ENCODE assay signal across 21 cellular contexts in genomic region chr1:202229376-202229775, GRCh38. TPM values are rescaled to one million over a fixed set of nuclear protein-coding genes. Genes with fewer than 3 reads are reported as not detected.
DNase-seq lines count a peak whose midpoint lies in the region; ATAC-seq and TF ChIP-seq lines count a peak whose summit lies in the region.
"Had no signal": no experiment of that assay in that cellular context is flagged by ENCODE, and none has a peak within 500 bp of the region (broad histone marks: within the 10 kb centered on the region; RNA-seq: fewer than 3 reads in every experiment).

No MANE protein-coding gene starts in this region.

- H3K27me3 Mint-ChIP-seq in CD4-positive, alpha-beta T cell, result no peaks in the 10 kb centered on the region
- peaks cover 7% of the 10 kb centered on the region for H3K27me3 Mint-ChIP-seq in endothelial cell (ENCODE audit: unreplicated experiment)
- peaks cover 7% of the 10 kb centered on the region for H3K27me3 Mint-ChIP-seq in activated T-helper 1 cell treated with anti-CD3 and anti-CD28 coated beads, Interleukin-12 subunit alpha, Interleukin-12 subunit beta, Interleukin-2, Interleukin-4 antibody, amounts not matched to agents 30 ng/mL and 10 ng/mL and 1 ng/mL, durations not matched to agents 14 hours and 24 hours and 36 hours (ENCODE audit: insufficient read depth)

- DNase-seq in ELF-1 (ENCODE audit: low read depth, low spot score) (peak; percentile 59), amniotic epithelial cell (ENCODE audit: low read depth) (peak; percentile 67), foreskin keratinocyte (peak; percentile 73 to 84), endothelial cell (ENCODE audit: low spot score) (no peak), NAMALWA (ENCODE audit: low spot score) (no peak)
- no peak for DNase-seq in CD4-positive, alpha-beta T cell
- DNase-seq in activated T-helper 1 cell treated with anti-CD3 and anti-CD28 coated beads, Interleukin-12 subunit alpha, Interleukin-12 subunit beta, Interleukin-2, Interleukin-4 antibody, amounts not matched to agents 30 ng/mL and 10 ng/mL and 1 ng/mL, durations not matched to agents 14 hours and 24 hours and 36 hours (ENCODE audit: low spot score), result no peak
- DNase-seq: COR-L47, DMS153, EL, H7, NCI-H1048, NCI-H1436 treated with DMSO at 0.1 percent for 48 hours, NCI-H2081, NCI-H748 treated with DMSO at 0.1 percent for 48 hours, PC-9 had no signal

- no peak overlapping the region for H3K9ac ChIP-seq in BLaER1

- H3K4me1 ChIP-seq in BLaER1, result peaks cover 52% of the 10 kb centered on the region
- H3K4me1 ChIP-seq in foreskin keratinocyte, result peaks cover 16% of the 10 kb centered on the region

- H3K27me3 ChIP-seq in BLaER1, result no peaks in the 10 kb centered on the region
- no peaks in the 10 kb centered on the region for H3K27me3 ChIP-seq in foreskin keratinocyte
- no peaks in the 10 kb centered on the region for H3K27me3 ChIP-seq in CD4-positive, alpha-beta T cell (ENCODE audit: control insufficient read depth, insufficient read depth, low read length)

- no peaks in the 10 kb centered on the region for H3K9me3 Mint-ChIP-seq in CD4-positive, alpha-beta T cell
- H3K9me3 Mint-ChIP-seq in endothelial cell (ENCODE audit: unreplicated experiment), result no peaks in the 10 kb centered on the region
- H3K9me3 Mint-ChIP-seq in activated T-helper 1 cell treated with anti-CD3 and anti-CD28 coated beads, Interleukin-12 subunit alpha, Interleukin-12 subunit beta, Interleukin-2, Interleukin-4 antibody, amounts not matched to agents 30 ng/mL and 10 ng/mL and 1 ng/mL, durations not matched to agents 14 hours and 24 hours and 36 hours, result no peaks in the 10 kb centered on the region
- H3K9me3 Mint-ChIP-seq: CD14-positive monocyte had no signal

- H3K36me3 ChIP-seq in BLaER1, result peaks cover 55% of the 10 kb centered on the region

- POLR2A ChIA-PET in CD4-positive, alpha-beta T cell (lab: Charles Lee), result no interaction called here

- no peak overlapping the region for H3K27ac Mint-ChIP-seq in CD4-positive, alpha-beta T cell
- no peak overlapping the region for H3K27ac Mint-ChIP-seq in endothelial cell (ENCODE audit: unreplicated experiment)
- no peak overlapping the region for H3K27ac Mint-ChIP-seq in activated T-helper 1 cell treated with anti-CD3 and anti-CD28 coated beads, Interleukin-12 subunit alpha, Interleukin-12 subunit beta, Interleukin-2, Interleukin-4 antibody, amounts not matched to agents 30 ng/mL and 10 ng/mL and 1 ng/mL, durations not matched to agents 14 hours and 24 hours and 36 hours
- H3K27ac Mint-ChIP-seq: CD14-positive monocyte had no signal

- no peak overlapping the region for H3K4me3 ChIP-seq in BLaER1
- H3K4me3 ChIP-seq: K562, PC-9 had no signal

- H3K4me3 Mint-ChIP-seq in CD4-positive, alpha-beta T cell, result no peak overlapping the region
- H3K4me3 Mint-ChIP-seq in endothelial cell (ENCODE audit: unreplicated experiment), result no peak overlapping the region
- H3K4me3 Mint-ChIP-seq in activated T-helper 1 cell treated with anti-CD3 and anti-CD28 coated beads, Interleukin-12 subunit alpha, Interleukin-12 subunit beta, Interleukin-2, Interleukin-4 antibody, amounts not matched to agents 30 ng/mL and 10 ng/mL and 1 ng/mL, durations not matched to agents 14 hours and 24 hours and 36 hours, result no peak overlapping the region
- H3K4me3 Mint-ChIP-seq: CD14-positive monocyte had no signal

- H4K20me1 ChIP-seq in BLaER1, result no peaks in the 10 kb centered on the region

- intact Hi-C loops in CD4-positive, alpha-beta T cell (cut with DNase I, micrococcal nuclease), result no loop called here
- intact Hi-C loops in activated T-helper 1 cell treated with anti-CD3 and anti-CD28 coated beads, Interleukin-12 subunit alpha, Interleukin-12 subunit beta, Interleukin-2, Interleukin-4 antibody, amounts not matched to agents 30 ng/mL and 10 ng/mL and 1 ng/mL, durations not matched to agents 14 hours and 24 hours and 36 hours (cut with micrococcal nuclease), result no loop called here

- peaks cover 5% of the 10 kb centered on the region for H3K4me1 Mint-ChIP-seq in CD4-positive, alpha-beta T cell (ENCODE audit: low read depth)
- H3K4me1 Mint-ChIP-seq in endothelial cell (ENCODE audit: unreplicated experiment), result no peaks in the 10 kb centered on the region
- peaks cover 22% of the 10 kb centered on the region for H3K4me1 Mint-ChIP-seq in activated T-helper 1 cell treated with anti-CD3 and anti-CD28 coated beads, Interleukin-12 subunit alpha, Interleukin-12 subunit beta, Interleukin-2, Interleukin-4 antibody, amounts not matched to agents 30 ng/mL and 10 ng/mL and 1 ng/mL, durations not matched to agents 14 hours and 24 hours and 36 hours (ENCODE audit: low read depth)

- no peak overlapping the region; the same call in 1 of the 2 replicates for H3K4me2 ChIP-seq in BLaER1
- H3K4me2 ChIP-seq: PC-9 had no signal

- TF ChIP-seq CTCF in foreskin keratinocyte (conservative IDR thresholded peaks at IDR 0.05) (no peak), endothelial cell (IDR thresholded peaks at IDR 0.05; ENCODE audit: unreplicated experiment) (no peak)
- TF ChIP-seq CTCF in CD4-positive, alpha-beta T cell (IDR thresholded peaks at IDR 0.05), result no peak

- CTCF ChIA-PET in CD4-positive, alpha-beta T cell (lab: Charles Lee), result no interaction called here

- H3K27ac ChIP-seq in BLaER1 (peak overlapping the region; percentile 5; the same call in 1 of the 2 replicates), foreskin keratinocyte (peak overlapping the region; percentile 16)
- no peak overlapping the region for H3K27ac ChIP-seq in CD4-positive, alpha-beta T cell (ENCODE audit: low read depth, low read length)
- H3K27ac ChIP-seq: PC-9 had no signal

- H3K9me3 ChIP-seq in BLaER1, result no peaks in the 10 kb centered on the region
- H3K9me3 ChIP-seq in CD4-positive, alpha-beta T cell (ENCODE audit: control insufficient read depth, low read length), result no peaks in the 10 kb centered on the region

- H3K36me3 Mint-ChIP-seq in CD4-positive, alpha-beta T cell (ENCODE audit: low read depth), result no peaks in the 10 kb centered on the region
- H3K36me3 Mint-ChIP-seq in endothelial cell (ENCODE audit: low read depth, unreplicated experiment), result no peaks in the 10 kb centered on the region
- no peaks in the 10 kb centered on the region for H3K36me3 Mint-ChIP-seq in activated T-helper 1 cell treated with anti-CD3 and anti-CD28 coated beads, Interleukin-12 subunit alpha, Interleukin-12 subunit beta, Interleukin-2, Interleukin-4 antibody, amounts not matched to agents 30 ng/mL and 10 ng/mL and 1 ng/mL, durations not matched to agents 14 hours and 24 hours and 36 hours (ENCODE audit: low read depth)
- H3K36me3 Mint-ChIP-seq: CD14-positive monocyte had no signal

- ATAC-seq in foreskin keratinocyte, result peak; percentile 88
- ATAC-seq in CD4-positive, alpha-beta T cell (ENCODE audit: poor library complexity), result no peak
- ATAC-seq: K562, Right ventricle myocardium inferior had no signal

RNA-seq across cellular contexts. Expression of gene LGR6, which starts 35.8 kb away (rescaled TPM):
- total RNA-seq in foreskin keratinocyte (0.21 and 0.78 TPM in 2 replicates), endothelial cell (ENCODE audit: unreplicated experiment) (0.23 TPM)
- polyA plus RNA-seq in foreskin keratinocyte, result 0.31 and 0.39 TPM in 2 replicates
- under 1 TPM; 0.19 to 0.45 TPM for total RNA-seq in CD4-positive, alpha-beta T cell
- total RNA-seq in activated T-helper 1 cell treated with anti-CD3 and anti-CD28 coated beads, Interleukin-12 subunit alpha, Interleukin-12 subunit beta, Interleukin-2, Interleukin-4 antibody, amounts not matched to agents 30 ng/mL and 10 ng/mL and 1 ng/mL, durations not matched to agents 14 hours and 24 hours and 36 hours, result not detected in 2 replicates
- total RNA-seq: A673 had no signal
- polyA plus RNA-seq: CD14-positive monocyte had no signal

Comparison
In these comparisons a context has a peak if more than half of its experiments do, and no peak if none do; other contexts are left out.
1. DNase-seq: peak in ELF-1 (single experiment), amniotic epithelial cell (single experiment) and foreskin keratinocyte (2 of 2); none in CD4-positive, alpha-beta T cell (0 of 10), endothelial cell (single experiment), activated T-helper 1 cell treated with anti-CD3 and anti-CD28 coated beads, Interleukin-12 subunit alpha, Interleukin-12 subunit beta, Interleukin-2, Interleukin-4 antibody, amounts not matched to agents 30 ng/mL and 10 ng/mL and 1 ng/mL, durations not matched to agents 14 hours and 24 hours and 36 hours (single experiment) and NAMALWA (single experiment).